In genomic region chr19:10615429-10616023, GRCh38 we compare ENCODE assay signal across 15 cellular contexts. TPM values are rescaled to one million over a fixed set of nuclear protein-coding genes. Genes with fewer than 3 reads are reported as not detected.
A peak's percentile ranks its signal among the peaks of the same experiment; 100 is the strongest.
DNase-seq lines count a peak whose midpoint lies in the region; ATAC-seq and TF ChIP-seq lines count a peak whose summit lies in the region.
"Had no signal": no experiment of that assay in that cellular context is flagged by ENCODE, and none has a peak within 500 bp of the region (broad histone marks: within the 10 kb centered on the region; RNA-seq: fewer than 3 reads in every experiment).

No MANE protein-coding gene starts in this region.

- TF ChIP-seq CTCF in upper lobe of right lung (IDR thresholded peaks at IDR 0.05), result no peak
- TF ChIP-seq CTCF in GM10248 (IDR thresholded peaks at IDR 0.05; ENCODE audit: control extremely low read depth, extremely low read depth, low read depth, missing control alignments), result no peak

- peaks cover 3% of the 10 kb centered on the region for H3K36me3 Mint-ChIP-seq in activated naive CD8-positive, alpha-beta T cell
- peaks cover 18% of the 10 kb centered on the region for H3K36me3 Mint-ChIP-seq in activated naive CD8-positive, alpha-beta T cell treated with anti-CD3 and anti-CD28 coated beads, Interleukin-2, amount 50 U/mL, for 24 hours (ENCODE audit: low read depth)
- H3K36me3 Mint-ChIP-seq in activated CD8-positive, alpha-beta T cell treated with anti-CD3 and anti-CD28 coated beads, Interleukin-2, amount 10 ng/mL, durations not matched to agents 7 days and 5 days (ENCODE audit: low read depth), result peaks cover 22% of the 10 kb centered on the region
- peaks cover 0 to 41% (median 3%) of the 10 kb centered on the region in 3 donors for H3K36me3 Mint-ChIP-seq in naive thymus-derived CD8-positive, alpha-beta T cell
- peaks cover 18% of the 10 kb centered on the region for H3K36me3 Mint-ChIP-seq in activated T-helper 2 cell treated with anti-CD3 and anti-CD28 coated beads, Interferon-gamma antibody, Interleukin-2, Interleukin-4, amounts not matched to agents 10 μg/mL and 5 μg/mL and 100 μg/mL, durations not matched to agents 14 hours and 24 hours and 36 hours (ENCODE audit: low read depth)

- H3K4me1 ChIP-seq in upper lobe of right lung, result peaks cover 50% of the 10 kb centered on the region

- CTCF ChIA-PET in activated CD8-positive, alpha-beta T cell treated with anti-CD3 and anti-CD28 coated beads, Interleukin-2, amount 10 ng/mL, durations not matched to agents 7 days and 5 days (lab: Charles Lee), result interaction anchor here (0.7 to 1.3 kb wide), 4 partner anchors 19 to 102 kb away, joined by 3 to 4 read pairs (median 3); partner anchors contain the start of gene DNM2
- CTCF ChIA-PET in GM10248 (lab: Yijun Ruan, JAX), result interaction anchor here (1.0 kb wide), 1 partner anchor 29 kb away, joined by 4 read pairs; no protein-coding TSS in a partner anchor

- intact Hi-C loops in upper lobe of right lung (cut with DNase I), result no loop called here
- intact Hi-C loops in activated T-helper 2 cell treated with anti-CD3 and anti-CD28 coated beads, Interferon-gamma antibody, Interleukin-2, Interleukin-4, amounts not matched to agents 10 μg/mL and 5 μg/mL and 100 μg/mL, durations not matched to agents 14 hours and 24 hours and 36 hours (cut with micrococcal nuclease), result no loop called here

- POLR2A ChIA-PET in activated CD8-positive, alpha-beta T cell treated with anti-CD3 and anti-CD28 coated beads, Interleukin-2, amount 10 ng/mL, durations not matched to agents 7 days and 5 days (lab: Charles Lee), result interaction anchor here (0.6 to 1.7 kb wide), 3 partner anchors 12 to 38 kb away, joined by 3 to 11 read pairs (median 3); no protein-coding TSS in a partner anchor
- POLR2A ChIA-PET in naive thymus-derived CD8-positive, alpha-beta T cell (lab: Charles Lee), result interaction anchor here (0.6 to 12.5 kb wide), 2 partner anchors 12 to 36 kb away, joined by 8 to 106 read pairs; no protein-coding TSS in a partner anchor
- POLR2A ChIA-PET in GM10248 (lab: Yijun Ruan, JAX), result interaction anchor here (0.6 kb wide), 2 partner anchors 32 to 52 kb away, joined by 5 to 9 read pairs; no protein-coding TSS in a partner anchor

- H3K9me3 Mint-ChIP-seq in activated naive CD8-positive, alpha-beta T cell (ENCODE audit: low read depth), result no peaks in the 10 kb centered on the region
- H3K9me3 Mint-ChIP-seq in activated naive CD8-positive, alpha-beta T cell treated with anti-CD3 and anti-CD28 coated beads, Interleukin-2, amount 50 U/mL, for 24 hours, result no peaks in the 10 kb centered on the region
- H3K9me3 Mint-ChIP-seq in activated CD8-positive, alpha-beta T cell treated with anti-CD3 and anti-CD28 coated beads, Interleukin-2, amount 10 ng/mL, durations not matched to agents 7 days and 5 days (ENCODE audit: insufficient read depth), result no peaks in the 10 kb centered on the region
- H3K9me3 Mint-ChIP-seq in naive thymus-derived CD8-positive, alpha-beta T cell, result no peaks in the 10 kb centered on the region
- H3K9me3 Mint-ChIP-seq in activated T-helper 2 cell treated with anti-CD3 and anti-CD28 coated beads, Interferon-gamma antibody, Interleukin-2, Interleukin-4, amounts not matched to agents 10 μg/mL and 5 μg/mL and 100 μg/mL, durations not matched to agents 14 hours and 24 hours and 36 hours, result no peaks in the 10 kb centered on the region
- H3K9me3 Mint-ChIP-seq: activated T-cell treated with anti-CD3 and anti-CD28 coated beads, Interleukin-2, amount 50 U/mL, for 72 hours; H9 had no signal

- peak overlapping the region; percentile 76 for H3K27ac ChIP-seq in upper lobe of right lung

- H3K27ac Mint-ChIP-seq in activated naive CD8-positive, alpha-beta T cell, result peak overlapping the region; percentile 70
- H3K27ac Mint-ChIP-seq in activated naive CD8-positive, alpha-beta T cell treated with anti-CD3 and anti-CD28 coated beads, Interleukin-2, amount 50 U/mL, for 24 hours, result no peak overlapping the region
- H3K27ac Mint-ChIP-seq in activated CD8-positive, alpha-beta T cell treated with anti-CD3 and anti-CD28 coated beads, Interleukin-2, amount 10 ng/mL, durations not matched to agents 7 days and 5 days, result peak overlapping the region; percentile 80
- H3K27ac Mint-ChIP-seq in naive thymus-derived CD8-positive, alpha-beta T cell, result peak overlapping the region; percentile 34 to 92 (median 86)
- H3K27ac Mint-ChIP-seq in activated T-helper 2 cell treated with anti-CD3 and anti-CD28 coated beads, Interferon-gamma antibody, Interleukin-2, Interleukin-4, amounts not matched to agents 10 μg/mL and 5 μg/mL and 100 μg/mL, durations not matched to agents 14 hours and 24 hours and 36 hours, result no peak overlapping the region
- H3K27ac Mint-ChIP-seq: activated T-cell treated with anti-CD3 and anti-CD28 coated beads, Interleukin-2, amount 50 U/mL, for 72 hours; brain had no signal

- H3K9me3 ChIP-seq in upper lobe of right lung, result no peaks in the 10 kb centered on the region
- H3K9me3 ChIP-seq: left lung, right atrium auricular region had no signal

- H3K27me3 Mint-ChIP-seq in activated naive CD8-positive, alpha-beta T cell, result no peaks in the 10 kb centered on the region
- H3K27me3 Mint-ChIP-seq in activated naive CD8-positive, alpha-beta T cell treated with anti-CD3 and anti-CD28 coated beads, Interleukin-2, amount 50 U/mL, for 24 hours, result no peaks in the 10 kb centered on the region
- H3K27me3 Mint-ChIP-seq in activated CD8-positive, alpha-beta T cell treated with anti-CD3 and anti-CD28 coated beads, Interleukin-2, amount 10 ng/mL, durations not matched to agents 7 days and 5 days (ENCODE audit: low read depth), result no peaks in the 10 kb centered on the region
- no peaks in the 10 kb centered on the region for H3K27me3 Mint-ChIP-seq in naive thymus-derived CD8-positive, alpha-beta T cell
- H3K27me3 Mint-ChIP-seq in activated T-helper 2 cell treated with anti-CD3 and anti-CD28 coated beads, Interferon-gamma antibody, Interleukin-2, Interleukin-4, amounts not matched to agents 10 μg/mL and 5 μg/mL and 100 μg/mL, durations not matched to agents 14 hours and 24 hours and 36 hours (ENCODE audit: low read depth), result no peaks in the 10 kb centered on the region
- H3K27me3 Mint-ChIP-seq: brain had no signal

- no peaks in the 10 kb centered on the region for H3K36me3 ChIP-seq in upper lobe of right lung
- H3K36me3 ChIP-seq: left lung, right atrium auricular region had no signal

- H3K4me3 Mint-ChIP-seq in activated naive CD8-positive, alpha-beta T cell, result no peak overlapping the region
- H3K4me3 Mint-ChIP-seq in activated naive CD8-positive, alpha-beta T cell treated with anti-CD3 and anti-CD28 coated beads, Interleukin-2, amount 50 U/mL, for 24 hours, result no peak overlapping the region
- peak overlapping the region; percentile 18 for H3K4me3 Mint-ChIP-seq in activated CD8-positive, alpha-beta T cell treated with anti-CD3 and anti-CD28 coated beads, Interleukin-2, amount 10 ng/mL, durations not matched to agents 7 days and 5 days
- peak overlapping the region; percentile 41 to 84 (median 65) for H3K4me3 Mint-ChIP-seq in naive thymus-derived CD8-positive, alpha-beta T cell
- H3K4me3 Mint-ChIP-seq in activated T-helper 2 cell treated with anti-CD3 and anti-CD28 coated beads, Interferon-gamma antibody, Interleukin-2, Interleukin-4, amounts not matched to agents 10 μg/mL and 5 μg/mL and 100 μg/mL, durations not matched to agents 14 hours and 24 hours and 36 hours (ENCODE audit: low read depth), result no peak overlapping the region
- H3K4me3 Mint-ChIP-seq: activated T-cell treated with anti-CD3 and anti-CD28 coated beads, Interleukin-2, amount 50 U/mL, for 72 hours; brain; H9 had no signal

- H3K4me3 ChIP-seq in upper lobe of right lung, result no peak overlapping the region
- H3K4me3 ChIP-seq: left lung, right atrium auricular region had no signal

- ATAC-seq in activated naive CD8-positive, alpha-beta T cell treated with anti-CD3 and anti-CD28 coated beads, Interleukin-2, amount 50 U/mL, for 24 hours, result no peak
- ATAC-seq in activated CD8-positive, alpha-beta T cell treated with anti-CD3 and anti-CD28 coated beads, Interleukin-2, amount 10 ng/mL, durations not matched to agents 7 days and 5 days, result no peak
- peak; percentile 27 to 49 for ATAC-seq in naive thymus-derived CD8-positive, alpha-beta T cell
- no peak for ATAC-seq in upper lobe of right lung
- ATAC-seq: activated CD4-positive, CD25-positive, alpha-beta regulatory T cell treated with anti-CD3 and anti-CD28 coated beads, Interleukin-2, amount 50 U/mL, for 24 hours; activated T-cell treated with anti-CD3 and anti-CD28 coated beads, Interleukin-2, amount 50 U/mL, for 72 hours; left lung had no signal

- no peak for DNase-seq in activated naive CD8-positive, alpha-beta T cell treated with anti-CD3 and anti-CD28 coated beads, Interleukin-2, amount 50 U/mL, for 24 hours
- DNase-seq in activated CD8-positive, alpha-beta T cell treated with anti-CD3 and anti-CD28 coated beads, Interleukin-2, amount 10 ng/mL, durations not matched to agents 7 days and 5 days, result no peak
- DNase-seq in naive thymus-derived CD8-positive, alpha-beta T cell, result no peak
- no peak for DNase-seq in upper lobe of right lung
- DNase-seq in GM10248 (ENCODE audit: extremely low spot score), result no peak
- DNase-seq in activated T-helper 2 cell treated with anti-CD3 and anti-CD28 coated beads, Interferon-gamma antibody, Interleukin-2, Interleukin-4, amounts not matched to agents 10 μg/mL and 5 μg/mL and 100 μg/mL, durations not matched to agents 14 hours and 24 hours and 36 hours (ENCODE audit: low spot score), result no peak
- DNase-seq in activated gamma-delta T cell (lab: John Stamatoyannopoulos, UW), result no peak
- DNase-seq: activated T-cell treated with anti-CD3 and anti-CD28 coated beads, Interleukin-2, amount 50 U/mL, for 72 hours; H9; left lung; stimulated activated CD4-positive, alpha-beta T cell treated with anti-CD3 and anti-CD28 coated beads, Interleukin-4, amount 100 ng/mL, for 4 hours had no signal

- peaks cover 48% of the 10 kb centered on the region for H3K4me1 Mint-ChIP-seq in activated naive CD8-positive, alpha-beta T cell (ENCODE audit: low read depth)
- peaks cover 26% of the 10 kb centered on the region for H3K4me1 Mint-ChIP-seq in activated naive CD8-positive, alpha-beta T cell treated with anti-CD3 and anti-CD28 coated beads, Interleukin-2, amount 50 U/mL, for 24 hours
- peaks cover 35% of the 10 kb centered on the region for H3K4me1 Mint-ChIP-seq in activated CD8-positive, alpha-beta T cell treated with anti-CD3 and anti-CD28 coated beads, Interleukin-2, amount 10 ng/mL, durations not matched to agents 7 days and 5 days (ENCODE audit: low read depth)
- H3K4me1 Mint-ChIP-seq in naive thymus-derived CD8-positive, alpha-beta T cell, result peaks cover 12 to 62% (median 50%) of the 10 kb centered on the region in 4 donors
- peaks cover 1% of the 10 kb centered on the region for H3K4me1 Mint-ChIP-seq in activated T-helper 2 cell treated with anti-CD3 and anti-CD28 coated beads, Interferon-gamma antibody, Interleukin-2, Interleukin-4, amounts not matched to agents 10 μg/mL and 5 μg/mL and 100 μg/mL, durations not matched to agents 14 hours and 24 hours and 36 hours (ENCODE audit: low read depth)
- H3K4me1 Mint-ChIP-seq: brain, H9 had no signal

- H3K27me3 ChIP-seq in upper lobe of right lung, result no peaks in the 10 kb centered on the region
- H3K27me3 ChIP-seq: left lung, right atrium auricular region had no signal

RNA-seq across cellular contexts. Expression of gene SLC44A2, which starts 9.8 kb away (rescaled TPM):
- 100 to 1,000 TPM; 112 to 121 TPM for total RNA-seq in activated CD8-positive, alpha-beta T cell treated with anti-CD3 and anti-CD28 coated beads, Interleukin-2, amount 10 ng/mL, durations not matched to agents 7 days and 5 days
- 100 to 1,000 TPM; 268 to 270 TPM for total RNA-seq in naive thymus-derived CD8-positive, alpha-beta T cell
- polyA plus RNA-seq in naive thymus-derived CD8-positive, alpha-beta T cell, result 100 to 1,000 TPM; 201 to 331 (median 218) TPM
- total RNA-seq in upper lobe of right lung, result 293 TPM
- 83.0 and 87.4 TPM in 2 replicates for total RNA-seq in activated T-helper 2 cell treated with anti-CD3 and anti-CD28 coated beads, Interferon-gamma antibody, Interleukin-2, Interleukin-4, amounts not matched to agents 10 μg/mL and 5 μg/mL and 100 μg/mL, durations not matched to agents 14 hours and 24 hours and 36 hours

RNA-seq across cellular contexts. Expression of gene AP1M2, which starts 28.4 kb away (rescaled TPM):
- not detected for total RNA-seq in activated CD8-positive, alpha-beta T cell treated with anti-CD3 and anti-CD28 coated beads, Interleukin-2, amount 10 ng/mL, durations not matched to agents 7 days and 5 days
- not detected for total RNA-seq in naive thymus-derived CD8-positive, alpha-beta T cell
- under 1 TPM in 1 of 3 donors, not detected in 2; 0.25 TPM for polyA plus RNA-seq in naive thymus-derived CD8-positive, alpha-beta T cell
- 37.8 TPM for total RNA-seq in upper lobe of right lung
- total RNA-seq in activated T-helper 2 cell treated with anti-CD3 and anti-CD28 coated beads, Interferon-gamma antibody, Interleukin-2, Interleukin-4, amounts not matched to agents 10 μg/mL and 5 μg/mL and 100 μg/mL, durations not matched to agents 14 hours and 24 hours and 36 hours, result not detected in 2 replicates
- total RNA-seq: activated T-cell treated with anti-CD3 and anti-CD28 coated beads, Interleukin-2, amount 50 U/mL, for 72 hours had no signal

RNA-seq across cellular contexts. Expression of gene ILF3, which starts 38.6 kb away (rescaled TPM):
- 100 to 1,000 TPM; 407 to 408 TPM for total RNA-seq in activated CD8-positive, alpha-beta T cell treated with anti-CD3 and anti-CD28 coated beads, Interleukin-2, amount 10 ng/mL, durations not matched to agents 7 days and 5 days
- 100 to 1,000 TPM; 385 to 391 TPM for total RNA-seq in naive thymus-derived CD8-positive, alpha-beta T cell
- 10 to 100 TPM; 79.6 to 99.1 (median 92.8) TPM for polyA plus RNA-seq in naive thymus-derived CD8-positive, alpha-beta T cell
- total RNA-seq in upper lobe of right lung, result 182 TPM
- 509 and 523 TPM in 2 replicates for total RNA-seq in activated T-helper 2 cell treated with anti-CD3 and anti-CD28 coated beads, Interferon-gamma antibody, Interleukin-2, Interleukin-4, amounts not matched to agents 10 μg/mL and 5 μg/mL and 100 μg/mL, durations not matched to agents 14 hours and 24 hours and 36 hours

RNA-seq across cellular contexts. Expression of gene CDKN2D, which starts 46.7 kb away (rescaled TPM):
- total RNA-seq in activated CD8-positive, alpha-beta T cell treated with anti-CD3 and anti-CD28 coated beads, Interleukin-2, amount 10 ng/mL, durations not matched to agents 7 days and 5 days, result 10 to 100 TPM; 86.0 to 88.7 TPM
- 10 to 100 TPM; 27.2 to 28.1 TPM for total RNA-seq in naive thymus-derived CD8-positive, alpha-beta T cell
- polyA plus RNA-seq in naive thymus-derived CD8-positive, alpha-beta T cell, result 100 to 1,000 TPM in 2 of 3 donors, 10 to 100 TPM in 1; 81.6 to 145 (median 108) TPM
- total RNA-seq in upper lobe of right lung, result 10.5 TPM
- 45.9 and 46.9 TPM in 2 replicates for total RNA-seq in activated T-helper 2 cell treated with anti-CD3 and anti-CD28 coated beads, Interferon-gamma antibody, Interleukin-2, Interleukin-4, amounts not matched to agents 10 μg/mL and 5 μg/mL and 100 μg/mL, durations not matched to agents 14 hours and 24 hours and 36 hours

RNA-seq across cellular contexts. Expression of gene KRI1, which starts 49.7 kb away (rescaled TPM):
- total RNA-seq in activated CD8-positive, alpha-beta T cell treated with anti-CD3 and anti-CD28 coated beads, Interleukin-2, amount 10 ng/mL, durations not matched to agents 7 days and 5 days, result 10 to 100 TPM; 64.0 to 72.8 TPM
- total RNA-seq in naive thymus-derived CD8-positive, alpha-beta T cell, result 10 to 100 TPM; 57.8 to 68.4 TPM
- polyA plus RNA-seq in naive thymus-derived CD8-positive, alpha-beta T cell, result 10 to 100 TPM; 12.8 to 46.9 (median 20.9) TPM
- total RNA-seq in upper lobe of right lung, result 19.6 TPM
- 66.7 and 69.5 TPM in 2 replicates for total RNA-seq in activated T-helper 2 cell treated with anti-CD3 and anti-CD28 coated beads, Interferon-gamma antibody, Interleukin-2, Interleukin-4, amounts not matched to agents 10 μg/mL and 5 μg/mL and 100 μg/mL, durations not matched to agents 14 hours and 24 hours and 36 hours

Comparison
In these comparisons a context has a peak if more than half of its experiments do, and no peak if none do; other contexts are left out.
1. H3K27ac Mint-ChIP-seq: peak in activated naive CD8-positive, alpha-beta T cell (single experiment), activated CD8-positive, alpha-beta T cell treated with anti-CD3 and anti-CD28 coated beads, Interleukin-2, amount 10 ng/mL, durations not matched to agents 7 days and 5 days (single experiment) and naive thymus-derived CD8-positive, alpha-beta T cell (10 of 10); none in activated naive CD8-positive, alpha-beta T cell treated with anti-CD3 and anti-CD28 coated beads, Interleukin-2, amount 50 U/mL, for 24 hours (single experiment) and activated T-helper 2 cell treated with anti-CD3 and anti-CD28 coated beads, Interferon-gamma antibody, Interleukin-2, Interleukin-4, amounts not matched to agents 10 μg/mL and 5 μg/mL and 100 μg/mL, durations not matched to agents 14 hours and 24 hours and 36 hours (single experiment).
2. H3K4me3 Mint-ChIP-seq: peak in activated CD8-positive, alpha-beta T cell treated with anti-CD3 and anti-CD28 coated beads, Interleukin-2, amount 10 ng/mL, durations not matched to agents 7 days and 5 days (single experiment) and naive thymus-derived CD8-positive, alpha-beta T cell (10 of 10); none in activated naive CD8-positive, alpha-beta T cell (single experiment), activated naive CD8-positive, alpha-beta T cell treated with anti-CD3 and anti-CD28 coated beads, Interleukin-2, amount 50 U/mL, for 24 hours (single experiment) and activated T-helper 2 cell treated with anti-CD3 and anti-CD28 coated beads, Interferon-gamma antibody, Interleukin-2, Interleukin-4, amounts not matched to agents 10 μg/mL and 5 μg/mL and 100 μg/mL, durations not matched to agents 14 hours and 24 hours and 36 hours (single experiment).
3. ATAC-seq: peak in naive thymus-derived CD8-positive, alpha-beta T cell (2 of 2); none in activated naive CD8-positive, alpha-beta T cell treated with anti-CD3 and anti-CD28 coated beads, Interleukin-2, amount 50 U/mL, for 24 hours (single experiment), activated CD8-positive, alpha-beta T cell treated with anti-CD3 and anti-CD28 coated beads, Interleukin-2, amount 10 ng/mL, durations not matched to agents 7 days and 5 days (single experiment) and upper lobe of right lung (single experiment).
4. RNA of gene AP1M2, which starts 28.4 kb away (total RNA-seq): 37.8 TPM in upper lobe of right lung (single experiment); not detected in naive thymus-derived CD8-positive, alpha-beta T cell, not detected in activated CD8-positive, alpha-beta T cell treated with anti-CD3 and anti-CD28 coated beads, Interleukin-2, amount 10 ng/mL, durations not matched to agents 7 days and 5 days and not detected in activated T-helper 2 cell treated with anti-CD3 and anti-CD28 coated beads, Interferon-gamma antibody, Interleukin-2, Interleukin-4, amounts not matched to agents 10 μg/mL and 5 μg/mL and 100 μg/mL, durations not matched to agents 14 hours and 24 hours and 36 hours; every median in the first group is over 10 times any median in the second.